ENCODE assay signal across 10 cellular contexts in genomic region chr14:61712137-61712536, GRCh38. TPM values are rescaled to one million over a fixed set of nuclear protein-coding genes. Genes with fewer than 3 reads are reported as not detected.
DNase-seq lines count a peak whose midpoint lies in the region; ATAC-seq and TF ChIP-seq lines count a peak whose summit lies in the region.
"Had no signal": no experiment of that assay in that cellular context is flagged by ENCODE, and none has a peak within 500 bp of the region (broad histone marks: within the 10 kb centered on the region; RNA-seq: fewer than 3 reads in every experiment).

No MANE protein-coding gene starts in this region.

- peak overlapping the region; percentile 4 for H3K27ac ChIP-seq in brain microvascular endothelial cell
- H3K27ac ChIP-seq: tibial nerve had no signal

- in situ Hi-C loops in brain microvascular endothelial cell (cut with HindIII; ENCODE audit: low pct_ligation_motif_present, low sequenced_read_pairs), result loop anchor here (25.0 kb wide), 2 partner anchors 150 to 250 kb away; no protein-coding TSS in a partner anchor

- peaks cover 22% of the 10 kb centered on the region for H3K36me3 Mint-ChIP-seq in activated CD4-positive, alpha-beta T cell treated with anti-CD3 and anti-CD28 coated beads, Interleukin-2, amount 10 ng/mL, durations not matched to agents 24 days and 14 days (ENCODE audit: low read depth)
- H3K36me3 Mint-ChIP-seq in progenitor cell of endocrine pancreas (ENCODE audit: insufficient read depth), result peaks cover 4% of the 10 kb centered on the region

- ATAC-seq in GM19351 (IDR thresholded peaks at IDR 0.05; ENCODE audit: unreplicated experiment) (no peak), GM21515 (IDR thresholded peaks at IDR 0.05; ENCODE audit: unreplicated experiment) (no peak)

- no peaks in the 10 kb centered on the region for H3K27me3 ChIP-seq in brain microvascular endothelial cell (replicated peaks)
- H3K27me3 ChIP-seq: tibial nerve had no signal

- H3K4me3 ChIP-seq in LNCaP clone FGC (ENCODE audit: low read depth, low read length) (peak overlapping the region; percentile 19), brain microvascular endothelial cell (ENCODE audit: low read depth, low read length) (peak overlapping the region; percentile 36)
- H3K4me3 ChIP-seq: tibial nerve had no signal

- intact Hi-C loops in activated CD4-positive, alpha-beta T cell treated with anti-CD3 and anti-CD28 coated beads, Interleukin-2, amount 10 ng/mL, durations not matched to agents 24 days and 14 days (cut with micrococcal nuclease), result loop anchor here (2.0 kb wide), 1 partner anchor 13 kb away; no protein-coding TSS in a partner anchor

- DNase-seq in activated CD4-positive, alpha-beta T cell treated with anti-CD3 and anti-CD28 coated beads, Interleukin-2, amount 10 ng/mL, durations not matched to agents 24 days and 14 days, result no peak
- no peak for DNase-seq in activated CD4-positive, alpha-beta T cell treated with anti-CD3 and anti-CD28 coated beads, Interleukin-2, amount 50 U/mL, for 4 hours
- DNase-seq in LNCaP clone FGC (ENCODE audit: low read depth) (no peak), brain microvascular endothelial cell (no peak), progenitor cell of endocrine pancreas (ENCODE audit: low spot score, unreplicated experiment) (no peak), glomerular visceral epithelial cell (ENCODE audit: extremely low spot score) (no peak)
- DNase-seq: Right ventricle myocardium superior had no signal

- no peaks in the 10 kb centered on the region for H3K27me3 Mint-ChIP-seq in activated CD4-positive, alpha-beta T cell treated with anti-CD3 and anti-CD28 coated beads, Interleukin-2, amount 10 ng/mL, durations not matched to agents 24 days and 14 days
- H3K27me3 Mint-ChIP-seq in progenitor cell of endocrine pancreas, result no peaks in the 10 kb centered on the region

- H3K36me3 ChIP-seq in brain microvascular endothelial cell (replicated peaks), result no peaks in the 10 kb centered on the region
- H3K36me3 ChIP-seq: tibial nerve had no signal

- no peaks in the 10 kb centered on the region for H3K9me3 Mint-ChIP-seq in activated CD4-positive, alpha-beta T cell treated with anti-CD3 and anti-CD28 coated beads, Interleukin-2, amount 10 ng/mL, durations not matched to agents 24 days and 14 days
- no peaks in the 10 kb centered on the region for H3K9me3 Mint-ChIP-seq in progenitor cell of endocrine pancreas (ENCODE audit: low read depth)

- peaks cover 57% of the 10 kb centered on the region for H3K4me1 Mint-ChIP-seq in activated CD4-positive, alpha-beta T cell treated with anti-CD3 and anti-CD28 coated beads, Interleukin-2, amount 10 ng/mL, durations not matched to agents 24 days and 14 days
- peaks cover 34% of the 10 kb centered on the region for H3K4me1 Mint-ChIP-seq in progenitor cell of endocrine pancreas (ENCODE audit: low read depth)

- no peak for TF ChIP-seq CTCF in LNCaP clone FGC (IDR thresholded peaks at IDR 0.05; ENCODE audit: control insufficient read depth, extremely low read depth, insufficient read depth)
- no peak for TF ChIP-seq CTCF in brain microvascular endothelial cell (IDR thresholded peaks at IDR 0.05; ENCODE audit: low read depth, low read length, missing control alignments)
- TF ChIP-seq CTCF in progenitor cell of endocrine pancreas (IDR thresholded peaks at IDR 0.05; ENCODE audit: unreplicated experiment), result no peak

- peak overlapping the region; percentile 10 for H3K4me3 Mint-ChIP-seq in activated CD4-positive, alpha-beta T cell treated with anti-CD3 and anti-CD28 coated beads, Interleukin-2, amount 10 ng/mL, durations not matched to agents 24 days and 14 days
- no peak overlapping the region for H3K4me3 Mint-ChIP-seq in progenitor cell of endocrine pancreas (ENCODE audit: low read depth)

- H3K27ac Mint-ChIP-seq in activated CD4-positive, alpha-beta T cell treated with anti-CD3 and anti-CD28 coated beads, Interleukin-2, amount 10 ng/mL, durations not matched to agents 24 days and 14 days, result peak overlapping the region; percentile 52
- H3K27ac Mint-ChIP-seq in progenitor cell of endocrine pancreas, result peak overlapping the region; percentile 58

RNA-seq across cellular contexts. Expression of gene HIF1A, which starts 16.8 kb away (rescaled TPM):
- total RNA-seq in activated CD4-positive, alpha-beta T cell treated with anti-CD3 and anti-CD28 coated beads, Interleukin-2, amount 10 ng/mL, durations not matched to agents 24 days and 14 days, result 175 and 181 TPM in 2 replicates
- total RNA-seq in progenitor cell of endocrine pancreas, result 137 and 141 TPM in 2 replicates

RNA-seq across cellular contexts. Expression of gene SNAPC1, which starts 50.1 kb away (rescaled TPM):
- 12.1 and 12.3 TPM in 2 replicates for total RNA-seq in activated CD4-positive, alpha-beta T cell treated with anti-CD3 and anti-CD28 coated beads, Interleukin-2, amount 10 ng/mL, durations not matched to agents 24 days and 14 days
- total RNA-seq in progenitor cell of endocrine pancreas, result 4.9 and 5.2 TPM in 2 replicates
